Comparison of ENCODE assay signal across 1 cellular context in genomic region chr22:39319284-39320170, GRCh38.
TF ChIP-seq lines count a peak whose summit lies in the region.

Gene RPL3, minus strand, starts transcription at chr22:39319623. Its CDS starts 26 bp downstream, at chr22:39319597.

TF ChIP-seq in K562, 482 proteins besides CTCF, POLR2A, EP300 and RAD21 (continued from another document):
- TF ChIP-seq YY1 (IDR thresholded peaks at IDR 0.05; ENCODE audit: borderline replicate concordance in 1 of 3, control insufficient read depth in 1 of 3, extremely low read depth in 1 of 3, insufficient read depth in 3 of 3, insufficient read length in 1 of 3, insufficient replicate concordance in 2 of 3, low read depth in 1 of 3, low read length in 2 of 3) (peak; percentile 63 to 91 (median 89)), ZNF717 (CRISPR knock-in tag; IDR thresholded peaks at IDR 0.05) (no peak), TRIM28 (IDR thresholded peaks at IDR 0.05) (no peak; the same call in 1 of the 2 replicates), ZNF175 (CRISPR knock-in tag; IDR thresholded peaks at IDR 0.05; ENCODE audit: low read depth) (peak; percentile 49; the same call in 1 of the 2 replicates), SIRT6 (IDR thresholded peaks at IDR 0.05; ENCODE audit: low read depth, low read length) (no peak), SLC30A9 (CRISPR knock-in tag; IDR thresholded peaks at IDR 0.05) (no peak), GTF2E2 (tag; IDR thresholded peaks at IDR 0.05) (peak; percentile 99), SP1 (CRISPR knock-in tag; IDR thresholded peaks at IDR 0.05) (peak; percentile 94), SNAPC5 (CRISPR knock-in tag; IDR thresholded peaks at IDR 0.05) (no peak), ZNF143 (CRISPR knock-in tag; IDR thresholded peaks at IDR 0.05) (no peak), L3MBTL2 (IDR thresholded peaks at IDR 0.05) (peak; percentile 59), GABPA (tag; conservative IDR thresholded peaks at IDR 0.05; ENCODE audit: low read depth) (peak; percentile 91), ZNF586 (CRISPR knock-in tag; conservative IDR thresholded peaks at IDR 0.05) (no peak), SMAD3 (CRISPR knock-in tag; conservative IDR thresholded peaks at IDR 0.05) (no peak; the same call in 1 of the 2 replicates), TCFL5 (CRISPR knock-in tag; conservative IDR thresholded peaks at IDR 0.05) (no peak), POU5F1 (IDR thresholded peaks at IDR 0.05; ENCODE audit: borderline replicate concordance, low read depth, low read length, partially characterized antibody) (peak; percentile 72), ZNF584 (CRISPR knock-in tag; IDR thresholded peaks at IDR 0.05; ENCODE audit: low read depth) (no peak), HLTF (IDR thresholded peaks at IDR 0.05) (no peak), TRIM24 (IDR thresholded peaks at IDR 0.05) (0 out of 4 replicates have a peak, but pooled peaks of 1 of the 2 experiments have one; percentile 8), SIN3A (IDR thresholded peaks at IDR 0.05; ENCODE audit: borderline replicate concordance in 2 of 2, control insufficient read depth in 1 of 2, low read depth in 2 of 2, low read length in 2 of 2) (peak in 1 of 2 experiments; percentile 43; a peak in 1 of 4 replicates), ATF7 (IDR thresholded peaks at IDR 0.05) (peak; percentile 96), THRAP3 (IDR thresholded peaks at IDR 0.05; ENCODE audit: borderline replicate concordance) (no peak), EGR1 (conservative IDR thresholded peaks at IDR 0.05) (peak; percentile 95), ZFP1 (CRISPR knock-in tag; IDR thresholded peaks at IDR 0.05) (0 out of 2 replicates have a peak, but pooled peaks have one; percentile 32), SREBF1 (IDR thresholded peaks at IDR 0.05; ENCODE audit: borderline replicate concordance, low read depth, low read length) (no peak), CBX5 (IDR thresholded peaks at IDR 0.05; ENCODE audit: borderline replicate concordance, low read depth) (no peak), MAFK (IDR thresholded peaks at IDR 0.05; ENCODE audit: low read length) (no peak)
- TF ChIP-seq, protein P1, sequence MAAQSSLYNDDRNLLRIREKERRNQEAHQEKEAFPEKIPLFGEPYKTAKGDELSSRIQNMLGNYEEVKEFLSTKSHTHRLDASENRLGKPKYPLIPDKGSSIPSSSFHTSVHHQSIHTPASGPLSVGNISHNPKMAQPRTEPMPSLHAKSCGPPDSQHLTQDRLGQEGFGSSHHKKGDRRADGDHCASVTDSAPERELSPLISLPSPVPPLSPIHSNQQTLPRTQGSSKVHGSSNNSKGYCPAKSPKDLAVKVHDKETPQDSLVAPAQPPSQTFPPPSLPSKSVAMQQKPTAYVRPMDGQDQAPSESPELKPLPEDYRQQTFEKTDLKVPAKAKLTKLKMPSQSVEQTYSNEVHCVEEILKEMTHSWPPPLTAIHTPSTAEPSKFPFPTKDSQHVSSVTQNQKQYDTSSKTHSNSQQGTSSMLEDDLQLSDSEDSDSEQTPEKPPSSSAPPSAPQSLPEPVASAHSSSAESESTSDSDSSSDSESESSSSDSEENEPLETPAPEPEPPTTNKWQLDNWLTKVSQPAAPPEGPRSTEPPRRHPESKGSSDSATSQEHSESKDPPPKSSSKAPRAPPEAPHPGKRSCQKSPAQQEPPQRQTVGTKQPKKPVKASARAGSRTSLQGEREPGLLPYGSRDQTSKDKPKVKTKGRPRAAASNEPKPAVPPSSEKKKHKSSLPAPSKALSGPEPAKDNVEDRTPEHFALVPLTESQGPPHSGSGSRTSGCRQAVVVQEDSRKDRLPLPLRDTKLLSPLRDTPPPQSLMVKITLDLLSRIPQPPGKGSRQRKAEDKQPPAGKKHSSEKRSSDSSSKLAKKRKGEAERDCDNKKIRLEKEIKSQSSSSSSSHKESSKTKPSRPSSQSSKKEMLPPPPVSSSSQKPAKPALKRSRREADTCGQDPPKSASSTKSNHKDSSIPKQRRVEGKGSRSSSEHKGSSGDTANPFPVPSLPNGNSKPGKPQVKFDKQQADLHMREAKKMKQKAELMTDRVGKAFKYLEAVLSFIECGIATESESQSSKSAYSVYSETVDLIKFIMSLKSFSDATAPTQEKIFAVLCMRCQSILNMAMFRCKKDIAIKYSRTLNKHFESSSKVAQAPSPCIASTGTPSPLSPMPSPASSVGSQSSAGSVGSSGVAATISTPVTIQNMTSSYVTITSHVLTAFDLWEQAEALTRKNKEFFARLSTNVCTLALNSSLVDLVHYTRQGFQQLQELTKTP (IDR thresholded peaks at IDR 0.05; ENCODE audit: low read depth in 1 of 2, partially characterized antibody in 2 of 2): no peak
- TF ChIP-seq, protein P2, sequence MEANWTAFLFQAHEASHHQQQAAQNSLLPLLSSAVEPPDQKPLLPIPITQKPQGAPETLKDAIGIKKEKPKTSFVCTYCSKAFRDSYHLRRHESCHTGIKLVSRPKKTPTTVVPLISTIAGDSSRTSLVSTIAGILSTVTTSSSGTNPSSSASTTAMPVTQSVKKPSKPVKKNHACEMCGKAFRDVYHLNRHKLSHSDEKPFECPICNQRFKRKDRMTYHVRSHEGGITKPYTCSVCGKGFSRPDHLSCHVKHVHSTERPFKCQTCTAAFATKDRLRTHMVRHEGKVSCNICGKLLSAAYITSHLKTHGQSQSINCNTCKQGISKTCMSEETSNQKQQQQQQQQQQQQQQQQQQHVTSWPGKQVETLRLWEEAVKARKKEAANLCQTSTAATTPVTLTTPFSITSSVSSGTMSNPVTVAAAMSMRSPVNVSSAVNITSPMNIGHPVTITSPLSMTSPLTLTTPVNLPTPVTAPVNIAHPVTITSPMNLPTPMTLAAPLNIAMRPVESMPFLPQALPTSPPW (CRISPR knock-in tag; IDR thresholded peaks at IDR 0.05): peak; percentile 79
- TF ChIP-seq, protein P3, sequence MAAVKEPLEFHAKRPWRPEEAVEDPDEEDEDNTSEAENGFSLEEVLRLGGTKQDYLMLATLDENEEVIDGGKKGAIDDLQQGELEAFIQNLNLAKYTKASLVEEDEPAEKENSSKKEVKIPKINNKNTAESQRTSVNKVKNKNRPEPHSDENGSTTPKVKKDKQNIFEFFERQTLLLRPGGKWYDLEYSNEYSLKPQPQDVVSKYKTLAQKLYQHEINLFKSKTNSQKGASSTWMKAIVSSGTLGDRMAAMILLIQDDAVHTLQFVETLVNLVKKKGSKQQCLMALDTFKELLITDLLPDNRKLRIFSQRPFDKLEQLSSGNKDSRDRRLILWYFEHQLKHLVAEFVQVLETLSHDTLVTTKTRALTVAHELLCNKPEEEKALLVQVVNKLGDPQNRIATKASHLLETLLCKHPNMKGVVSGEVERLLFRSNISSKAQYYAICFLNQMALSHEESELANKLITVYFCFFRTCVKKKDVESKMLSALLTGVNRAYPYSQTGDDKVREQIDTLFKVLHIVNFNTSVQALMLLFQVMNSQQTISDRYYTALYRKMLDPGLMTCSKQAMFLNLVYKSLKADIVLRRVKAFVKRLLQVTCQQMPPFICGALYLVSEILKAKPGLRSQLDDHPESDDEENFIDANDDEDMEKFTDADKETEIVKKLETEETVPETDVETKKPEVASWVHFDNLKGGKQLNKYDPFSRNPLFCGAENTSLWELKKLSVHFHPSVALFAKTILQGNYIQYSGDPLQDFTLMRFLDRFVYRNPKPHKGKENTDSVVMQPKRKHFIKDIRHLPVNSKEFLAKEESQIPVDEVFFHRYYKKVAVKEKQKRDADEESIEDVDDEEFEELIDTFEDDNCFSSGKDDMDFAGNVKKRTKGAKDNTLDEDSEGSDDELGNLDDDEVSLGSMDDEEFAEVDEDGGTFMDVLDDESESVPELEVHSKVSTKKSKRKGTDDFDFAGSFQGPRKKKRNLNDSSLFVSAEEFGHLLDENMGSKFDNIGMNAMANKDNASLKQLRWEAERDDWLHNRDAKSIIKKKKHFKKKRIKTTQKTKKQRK (IDR thresholded peaks at IDR 0.05; ENCODE audit: borderline replicate concordance, low read depth, low read length): no peak
